ENCODE assay signal across 12 cellular contexts in genomic region chr17:57724038-57724728, GRCh38. TPM values are rescaled to one million over a fixed set of nuclear protein-coding genes. Genes with fewer than 3 reads are reported as not detected.
DNase-seq lines count a peak whose midpoint lies in the region; ATAC-seq and TF ChIP-seq lines count a peak whose summit lies in the region.
"Had no signal": no experiment of that assay in that cellular context is flagged by ENCODE, and none has a peak within 500 bp of the region (broad histone marks: within the 10 kb centered on the region; RNA-seq: fewer than 3 reads in every experiment).

No MANE protein-coding gene starts in this region.

- no peaks in the 10 kb centered on the region for H3K36me3 ChIP-seq in left ventricle myocardium inferior
- H3K36me3 ChIP-seq: heart right ventricle had no signal

- no peak overlapping the region for H3K27ac ChIP-seq in left ventricle myocardium inferior (replicated peaks)
- H3K27ac ChIP-seq: heart right ventricle had no signal

- intact Hi-C loops in left ventricle myocardium inferior (cut with micrococcal nuclease), result no loop called here

- H3K4me1 ChIP-seq in left ventricle myocardium inferior, result no peaks in the 10 kb centered on the region

- ATAC-seq in GM21381 (IDR thresholded peaks at IDR 0.05; ENCODE audit: unreplicated experiment) (peak; percentile 60), HG03457 (IDR thresholded peaks at IDR 0.05; ENCODE audit: unreplicated experiment) (no peak)

- no peak for TF ChIP-seq CTCF in left ventricle myocardium inferior (IDR thresholded peaks at IDR 0.05; ENCODE audit: borderline replicate concordance)

- DNase-seq in ELF-1 (ENCODE audit: low read depth, low spot score) (peak; percentile 54), Kasumi-1 (lab: John Stamatoyannopoulos, UW) (peak; percentile 43 to 45), iPS-NIHi11 (ENCODE audit: low spot score) (peak; percentile 31), left ventricle myocardium inferior (no peak), DMS79 treated with DMSO at 0.1 percent for 48 hours (lab: John Stamatoyannopoulos, UW) (no peak)
- DNase-seq in activated CD4-positive, CD25-positive, alpha-beta regulatory T cell (lab: John Stamatoyannopoulos, UW), result no peak
- DNase-seq: activated CD4-positive, alpha-beta T cell treated with anti-CD3 and anti-CD28 coated beads for 48 hours; caudate nucleus; heart right ventricle had no signal

- no peak overlapping the region for H3K4me3 ChIP-seq in left ventricle myocardium inferior
- H3K4me3 ChIP-seq: heart right ventricle had no signal

- H3K27me3 ChIP-seq in left ventricle myocardium inferior (ENCODE audit: low read depth), result peaks cover 5% of the 10 kb centered on the region
- H3K27me3 ChIP-seq: heart right ventricle had no signal

- no peaks in the 10 kb centered on the region for H3K9me3 ChIP-seq in left ventricle myocardium inferior (replicated peaks)
- H3K9me3 ChIP-seq: heart right ventricle had no signal

RNA-seq across cellular contexts. Expression of gene CCDC182, which starts 20.9 kb away (rescaled TPM):
- not detected for total RNA-seq in left ventricle myocardium inferior
- total RNA-seq: heart right ventricle, subcutaneous adipose tissue had no signal

Comparison
In these comparisons a context has a peak if more than half of its experiments do, and no peak if none do; other contexts are left out.
1. DNase-seq: peak in ELF-1 (single experiment), Kasumi-1 (2 of 2) and iPS-NIHi11 (single experiment); none in activated CD4-positive, CD25-positive, alpha-beta regulatory T cell (0 of 4), left ventricle myocardium inferior (single experiment) and DMS79 treated with DMSO at 0.1 percent for 48 hours (single experiment).